10 cellular contexts compared by ENCODE assay signal in genomic region chr12:95648990-95649791, GRCh38.
A peak's percentile ranks its signal among the peaks of the same experiment; 100 is the strongest.
DNase-seq lines count a peak whose midpoint lies in the region; ATAC-seq and TF ChIP-seq lines count a peak whose summit lies in the region.
"Had no signal": no experiment of that assay in that cellular context is flagged by ENCODE, and none has a peak within 500 bp of the region (broad histone marks: within the 10 kb centered on the region; RNA-seq: fewer than 3 reads in every experiment).

No MANE protein-coding gene starts in this region.

- no peaks in the 10 kb centered on the region for H3K27me3 ChIP-seq in esophagus squamous epithelium
- H3K27me3 ChIP-seq: upper lobe of left lung had no signal

- no peaks in the 10 kb centered on the region for H3K9me3 ChIP-seq in esophagus squamous epithelium
- H3K9me3 ChIP-seq: upper lobe of left lung had no signal

- no peak overlapping the region for H3K4me3 Mint-ChIP-seq in nephron

- no peak for ATAC-seq in HG02885 (IDR thresholded peaks at IDR 0.05; ENCODE audit: poor library complexity, unreplicated experiment)
- ATAC-seq in GM18858 (IDR thresholded peaks at IDR 0.05; ENCODE audit: unreplicated experiment), result no peak

- no peak for TF ChIP-seq POLR2A in esophagus squamous epithelium (IDR thresholded peaks at IDR 0.05)

- H3K9me3 Mint-ChIP-seq in nephron, result no peaks in the 10 kb centered on the region

- intact Hi-C loops in esophagus squamous epithelium (cut with DNase I), result no loop called here

- H3K36me3 Mint-ChIP-seq in nephron (ENCODE audit: low read depth), result no peaks in the 10 kb centered on the region

- peak overlapping the region; percentile 80 to 95 (median 87) for H3K27ac Mint-ChIP-seq in nephron

- peaks cover 23% of the 10 kb centered on the region for H3K4me1 Mint-ChIP-seq in nephron

- no peaks in the 10 kb centered on the region for H3K36me3 ChIP-seq in esophagus squamous epithelium
- H3K36me3 ChIP-seq: upper lobe of left lung had no signal

- WGBS in esophagus squamous epithelium, 2 donors, result 30 to 64% methylated on average over 4 to 9 of the region's 9 CpGs

- TF ChIP-seq CTCF in esophagus squamous epithelium (IDR thresholded peaks at IDR 0.05) (no peak), nephron (IDR thresholded peaks at IDR 0.05; ENCODE audit: unreplicated experiment in 3 of 3) (no peak)

- peak overlapping the region in 3 of 4 donors; percentile 60 to 63 (median 61) for H3K27ac ChIP-seq in esophagus squamous epithelium
- H3K27ac ChIP-seq: upper lobe of left lung had no signal

- DNase-seq in Daoy (ENCODE audit: low read depth), result peak; percentile 93
- peak; percentile 89 for DNase-seq in NCI-H226
- no peak for DNase-seq in esophagus squamous epithelium (lab: John Stamatoyannopoulos, UW)
- no peak for DNase-seq in activated naive CD4-positive, alpha-beta T cell treated with anti-CD3 and anti-CD28 coated beads, Interleukin-2, amount 50 U/mL, for 16 hours
- DNase-seq in OCI-M2 (lab: John Stamatoyannopoulos, UW; ENCODE audit: unreplicated experiment), result no peak
- DNase-seq: stimulated activated CD4-positive, alpha-beta T cell treated with anti-CD3 and anti-CD28 coated beads, Interleukin-4, amount 100 ng/mL, for 24 hours; upper lobe of left lung had no signal

- peaks cover 0 to 32% (median 4%) of the 10 kb centered on the region in 3 donors for H3K4me1 ChIP-seq in esophagus squamous epithelium

- no peaks in the 10 kb centered on the region for H3K27me3 Mint-ChIP-seq in nephron (ENCODE audit: low read depth)

- H3K4me3 ChIP-seq in esophagus squamous epithelium, result no peak overlapping the region
- H3K4me3 ChIP-seq: upper lobe of left lung had no signal

Comparison
In these comparisons a context has a peak if more than half of its experiments do, and no peak if none do; other contexts are left out.
1. DNase-seq: peak in Daoy (single experiment) and NCI-H226 (single experiment); none in esophagus squamous epithelium (single experiment), activated naive CD4-positive, alpha-beta T cell treated with anti-CD3 and anti-CD28 coated beads, Interleukin-2, amount 50 U/mL, for 16 hours (single experiment) and OCI-M2 (single experiment).